In the genomic region with DNA sequence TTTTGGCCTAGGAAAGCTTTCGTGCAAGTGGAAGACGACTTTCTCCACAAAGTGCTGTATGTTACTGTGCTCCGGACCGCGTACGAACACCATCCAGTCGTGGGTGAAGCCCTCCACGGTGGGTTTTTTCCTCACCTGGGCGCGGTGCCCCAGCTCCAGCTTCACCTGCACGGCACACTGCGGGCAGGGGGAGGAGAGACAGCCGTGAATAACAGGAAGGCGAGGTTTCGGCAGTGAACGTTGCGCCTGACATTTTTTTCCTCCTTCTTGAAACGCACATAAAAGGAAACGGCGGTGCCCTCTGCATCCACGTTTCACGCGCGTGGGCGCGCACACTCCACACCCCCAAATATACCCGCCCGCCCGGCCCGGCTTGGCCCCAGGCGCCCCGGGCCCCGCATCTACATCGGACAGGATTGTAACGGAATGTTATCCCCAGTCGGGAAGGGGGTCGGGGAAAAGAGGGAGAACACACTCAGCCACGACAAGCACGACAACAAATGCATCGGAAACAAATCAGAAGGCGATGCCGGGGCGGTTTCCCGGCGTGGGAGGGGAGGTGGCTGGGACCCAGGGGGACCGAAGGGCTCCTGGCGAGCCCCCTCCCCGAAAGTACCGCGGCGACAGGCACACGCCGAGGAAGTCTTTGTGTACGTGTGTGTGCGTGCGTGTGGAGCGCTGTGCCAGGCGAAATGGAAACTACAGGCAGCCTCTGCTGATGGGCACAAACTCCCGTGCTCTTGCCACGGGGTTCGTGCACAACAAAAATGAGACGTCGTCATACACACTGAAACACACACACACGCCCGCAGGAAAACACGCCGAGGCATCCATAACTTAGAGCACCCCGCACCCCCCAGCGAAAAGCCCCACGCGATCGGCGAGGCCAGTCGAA, we compare ENCODE assay signal across 1 cellular context.
TF ChIP-seq lines count a peak whose summit lies in the region.

No MANE protein-coding gene starts in this region.

TF ChIP-seq in IMR-90, 13 proteins besides CTCF, POLR2A, EP300 and RAD21:
- TF ChIP-seq BHLHE40 (IDR thresholded peaks at IDR 0.05; ENCODE audit: low read depth, low read length) = peak; percentile 41; the same call in 1 of the 2 replicates
- TF ChIP-seq CHD1 (IDR thresholded peaks at IDR 0.05; ENCODE audit: low read depth, low read length) = 0 out of 2 replicates have a peak, but pooled peaks have one; percentile 36
- no peak for TF ChIP-seq RCOR1 (IDR thresholded peaks at IDR 0.05; ENCODE audit: insufficient replicate concordance, low read length)
